Comparison of ENCODE assay signal across 8 cellular contexts in genomic region chr5:17436766-17437221, GRCh38.
DNase-seq lines count a peak whose midpoint lies in the region; ATAC-seq and TF ChIP-seq lines count a peak whose summit lies in the region.

No MANE protein-coding gene starts in this region.

- intact Hi-C loops in head of caudate nucleus (cut with DNase I), result no loop called here

- H3K14ac ChIP-seq in H9 (ENCODE audit: insufficient read depth, low read length), result no peak overlapping the region

- H3K36me3 ChIP-seq in muscle layer of colon (ENCODE audit: insufficient read depth, low read length), result no peaks in the 10 kb centered on the region

- H2BK5ac ChIP-seq in H9 (ENCODE audit: insufficient read length, low read length), result no peak overlapping the region

- H3K27me3 Mint-ChIP-seq in H9 (ENCODE audit: low read depth), result peaks cover 1% of the 10 kb centered on the region
- no peaks in the 10 kb centered on the region for H3K27me3 Mint-ChIP-seq in effector memory CD8-positive, alpha-beta T cell

- peaks cover 13 to 17% of the 10 kb centered on the region in 2 experiments for H3K4me1 Mint-ChIP-seq in H9
- H3K4me1 Mint-ChIP-seq in effector memory CD8-positive, alpha-beta T cell (ENCODE audit: low read depth in 2 of 2), result no peaks in the 10 kb centered on the region

- no peak overlapping the region for H3K56ac ChIP-seq in H9 (ENCODE audit: insufficient read length, low read depth, low read length)

- no peak overlapping the region for H3K23ac ChIP-seq in H9 (ENCODE audit: insufficient read length, low read depth, low read length)

- H4K20me1 ChIP-seq in H9 (ENCODE audit: control insufficient read depth, insufficient read depth, insufficient read length), result no peaks in the 10 kb centered on the region

- H4K8ac ChIP-seq in H9 (replicated peaks; ENCODE audit: insufficient read length, low read depth, low read length), result no peak overlapping the region

- H3K79me1 ChIP-seq in H9 (ENCODE audit: insufficient read depth, low read depth, low read length, poor library complexity, severe bottlenecking), result no peaks in the 10 kb centered on the region

- H2AK5ac ChIP-seq in H9 (ENCODE audit: insufficient read length, low read length), result no peak overlapping the region

- no peak overlapping the region for H2BK12ac ChIP-seq in H9 (ENCODE audit: insufficient read length, low read depth, low read length)

- TF ChIP-seq CTCF in foreskin fibroblast (IDR thresholded peaks at IDR 0.05; ENCODE audit: low read depth, low read length) (no peak), H9 (conservative IDR thresholded peaks at IDR 0.05) (no peak)

- no peak overlapping the region for H4K91ac ChIP-seq in H9 (ENCODE audit: insufficient read length, low read depth, low read length)

- H3K4me2 ChIP-seq in H9 (ENCODE audit: insufficient read depth, insufficient read length, low read length), result no peak overlapping the region

- H3K27ac Mint-ChIP-seq in H9, result no peak overlapping the region
- no peak overlapping the region for H3K27ac Mint-ChIP-seq in effector memory CD8-positive, alpha-beta T cell

- H3K36me3 Mint-ChIP-seq in H9 (ENCODE audit: insufficient read depth in 1 of 3, low read depth in 3 of 3), result peaks cover 0 to 8% (median 0%) of the 10 kb centered on the region in 3 experiments; a peak in 2 of 7 replicates
- H3K36me3 Mint-ChIP-seq in effector memory CD8-positive, alpha-beta T cell (ENCODE audit: insufficient read depth), result peaks cover 3% of the 10 kb centered on the region

- no peak overlapping the region for H2BK15ac ChIP-seq in H9 (ENCODE audit: low read depth, low read length)

- H3K4me3 Mint-ChIP-seq in H9, result no peak overlapping the region
- no peak overlapping the region for H3K4me3 Mint-ChIP-seq in effector memory CD8-positive, alpha-beta T cell

- H3K4me3 ChIP-seq in muscle layer of colon (ENCODE audit: low read depth in 1 of 2, low read length in 2 of 2), result peak overlapping the region; percentile 12 to 15
- H3K4me3 ChIP-seq in foreskin fibroblast (ENCODE audit: low read depth in 1 of 2, low read length in 2 of 2), result no peak overlapping the region

- H2BK120ac ChIP-seq in H9 (ENCODE audit: low read depth, low read length, poor library complexity, severe bottlenecking), result no peak overlapping the region

- H2BK20ac ChIP-seq in H9 (ENCODE audit: low read depth, low read length, poor library complexity, severe bottlenecking), result no peak overlapping the region

- no peaks in the 10 kb centered on the region for H3K9me3 ChIP-seq in muscle layer of colon (ENCODE audit: low read length)
- no peaks in the 10 kb centered on the region for H3K9me3 ChIP-seq in H9 (ENCODE audit: control insufficient read depth, low read depth, low read length)

- H3K9me3 Mint-ChIP-seq in H9, result peaks cover 2 to 4% of the 10 kb centered on the region in 2 experiments; a peak in 3 of 5 replicates
- H3K9me3 Mint-ChIP-seq in effector memory CD8-positive, alpha-beta T cell, result peaks cover 6 to 7% of the 10 kb centered on the region in 2 donors

- H4K5ac ChIP-seq in H9 (ENCODE audit: insufficient read length, low read depth, low read length), result no peak overlapping the region

- H3T11ph ChIP-seq in H9 (ENCODE audit: low read length), result no peak overlapping the region

- H3K4ac ChIP-seq in H9 (ENCODE audit: low read depth, low read length), result no peak overlapping the region

- H3K27me3 ChIP-seq in muscle layer of colon (ENCODE audit: control insufficient read depth in 1 of 2, insufficient read depth in 2 of 2, low read length in 2 of 2) (no peaks in the 10 kb centered on the region), H9 (ENCODE audit: insufficient read depth, low read length) (no peaks in the 10 kb centered on the region)

- H3K27ac ChIP-seq in muscle layer of colon (ENCODE audit: low read depth, low read length) (no peak overlapping the region), H9 (ENCODE audit: insufficient read length, low read depth, low read length) (no peak overlapping the region)

- no peak overlapping the region for H2AFZ ChIP-seq in H9 (ENCODE audit: low read length)

- H3K4me1 ChIP-seq in muscle layer of colon (ENCODE audit: insufficient read depth, low read length), result peaks cover 7% of the 10 kb centered on the region
- no peaks in the 10 kb centered on the region; the same call in 1 of the 2 replicates for H3K4me1 ChIP-seq in H9 (ENCODE audit: insufficient read depth, low read length)

- DNase-seq in SIG-M5 (lab: John Stamatoyannopoulos, UW) (peak; percentile 63), foreskin fibroblast (no peak), H9 (no peak), head of caudate nucleus (no peak)
- DNase-seq in effector memory CD8-positive, alpha-beta T cell, result no peak

- H3K18ac ChIP-seq in H9 (ENCODE audit: insufficient read length, low read depth, low read length), result no peak overlapping the region

- ATAC-seq in GM18519 (IDR thresholded peaks at IDR 0.05; ENCODE audit: low FRiP score, unreplicated experiment) (peak; percentile 65), HG02885 (IDR thresholded peaks at IDR 0.05; ENCODE audit: poor library complexity, unreplicated experiment) (peak; percentile 84)
- ATAC-seq in effector memory CD8-positive, alpha-beta T cell (replicated peaks), result no peak

- H3K9ac ChIP-seq in muscle layer of colon (ENCODE audit: low read length), result no peak overlapping the region
- H3K9ac ChIP-seq in H9 (ENCODE audit: extremely low read depth, insufficient read length, low read length), result no peak overlapping the region

- H3K23me2 ChIP-seq in H9 (ENCODE audit: insufficient read length, low read depth, low read length, poor library complexity, severe bottlenecking), result no peaks in the 10 kb centered on the region

- no CpG with 5 or more reads among the region's 4 CpGs for WGBS in H9 (ENCODE audit: extremely low coverage, insufficient read length, low lambda C conversion rate)

- no peaks in the 10 kb centered on the region for H3K79me2 ChIP-seq in H9 (ENCODE audit: insufficient read depth, low read length)

Comparison
In these comparisons a context has a peak if more than half of its experiments do, and no peak if none do; other contexts are left out.
1. H3K4me3 ChIP-seq: peak in muscle layer of colon (2 of 2); none in foreskin fibroblast (0 of 2).